ENCODE assay signal across 11 cellular contexts in genomic region chr6:28351087-28351486, GRCh38. TPM values are rescaled to one million over a fixed set of nuclear protein-coding genes. Genes with fewer than 3 reads are reported as not detected.
A peak's percentile ranks its signal among the peaks of the same experiment; 100 is the strongest.
DNase-seq lines count a peak whose midpoint lies in the region; ATAC-seq, FAIRE-seq and TF ChIP-seq lines count a peak whose summit lies in the region.
"Had no signal": no experiment of that assay in that cellular context is flagged by ENCODE, and none has a peak within 500 bp of the region (broad histone marks: within the 10 kb centered on the region; RNA-seq: fewer than 3 reads in every experiment).

No MANE protein-coding gene starts in this region.

- H3T11ph ChIP-seq in H9 (ENCODE audit: low read length): no peak overlapping the region

- peaks cover 10 to 17% (median 16%) of the 10 kb centered on the region in 3 experiments for H3K36me3 Mint-ChIP-seq in H9 (ENCODE audit: insufficient read depth in 1 of 3, low read depth in 3 of 3)
- no peaks in the 10 kb centered on the region for H3K36me3 Mint-ChIP-seq in astrocyte (ENCODE audit: low read depth, unreplicated experiment)
- no peaks in the 10 kb centered on the region for H3K36me3 Mint-ChIP-seq in mesothelial cell of epicardium

- no CpG with 5 or more reads among the region's 2 CpGs for WGBS in H9 (ENCODE audit: extremely low coverage, insufficient read length, low lambda C conversion rate)

- H3K4me2 ChIP-seq in H9 (ENCODE audit: insufficient read depth, insufficient read length, low read length): peak overlapping the region; percentile 95
- peak overlapping the region; percentile 88 for H3K4me2 ChIP-seq in astrocyte (ENCODE audit: low read length)

- TF ChIP-seq CTCF in H9 (conservative IDR thresholded peaks at IDR 0.05) (no peak), astrocyte (IDR thresholded peaks at IDR 0.05; ENCODE audit: insufficient read depth, low read depth, low read length) (no peak), mesothelial cell of epicardium (IDR thresholded peaks at IDR 0.05; ENCODE audit: unreplicated experiment) (no peak)

- no peak overlapping the region for H3K14ac ChIP-seq in H9 (ENCODE audit: insufficient read depth, low read length)

- peak overlapping the region; percentile 97 to 100 for H3K4me3 Mint-ChIP-seq in H9
- H3K4me3 Mint-ChIP-seq in astrocyte (ENCODE audit: unreplicated experiment): peak overlapping the region; percentile 99
- H3K4me3 Mint-ChIP-seq in mesothelial cell of epicardium: peak overlapping the region; percentile 90

- H3K23me2 ChIP-seq in H9 (ENCODE audit: insufficient read length, low read depth, low read length, poor library complexity, severe bottlenecking): peaks cover 11% of the 10 kb centered on the region

- H3K27ac Mint-ChIP-seq in H9: no peak overlapping the region; a peak in 1 of 7 replicates
- H3K27ac Mint-ChIP-seq in astrocyte (ENCODE audit: unreplicated experiment): no peak overlapping the region
- H3K27ac Mint-ChIP-seq in mesothelial cell of epicardium: peak overlapping the region; percentile 90

- FAIRE-seq in astrocyte (lab: Jason Lieb, UNC): no peak

- H2BK20ac ChIP-seq in H9 (ENCODE audit: low read depth, low read length, poor library complexity, severe bottlenecking): no peak overlapping the region

- H3K27me3 ChIP-seq in ACC112 (ENCODE audit: insufficient read depth, low read length) (peaks cover 22% of the 10 kb centered on the region), H9 (ENCODE audit: insufficient read depth, low read length) (no peaks in the 10 kb centered on the region; the same call in 1 of the 2 replicates), astrocyte (ENCODE audit: insufficient read depth, low read length) (peaks cover 3% of the 10 kb centered on the region)

- H3K27me3 Mint-ChIP-seq in H9 (ENCODE audit: low read depth) (peaks cover 10% of the 10 kb centered on the region), astrocyte (ENCODE audit: low read depth, unreplicated experiment) (peaks cover 7% of the 10 kb centered on the region), mesothelial cell of epicardium (ENCODE audit: low read depth) (peaks cover 14% of the 10 kb centered on the region)

- H2BK12ac ChIP-seq in H9 (ENCODE audit: insufficient read length, low read depth, low read length): no peak overlapping the region

- H3K9me3 ChIP-seq in H9 (ENCODE audit: control insufficient read depth, low read depth, low read length): no peaks in the 10 kb centered on the region
- no peaks in the 10 kb centered on the region for H3K9me3 ChIP-seq in astrocyte (ENCODE audit: insufficient read depth, low read depth, low read length)

- H3K36me3 ChIP-seq in ACC112 (ENCODE audit: insufficient read depth, low read length) (no peaks in the 10 kb centered on the region), astrocyte (ENCODE audit: insufficient read depth, low read length) (no peaks in the 10 kb centered on the region)

- no peak for ATAC-seq in HG03175 (IDR thresholded peaks at IDR 0.05; ENCODE audit: unreplicated experiment)

- no peak overlapping the region for H2AK5ac ChIP-seq in H9 (ENCODE audit: insufficient read length, low read length)

- peaks cover 22 to 26% of the 10 kb centered on the region in 2 experiments for H3K4me1 Mint-ChIP-seq in H9
- H3K4me1 Mint-ChIP-seq in astrocyte (ENCODE audit: low read depth, unreplicated experiment): peaks cover 12% of the 10 kb centered on the region
- H3K4me1 Mint-ChIP-seq in mesothelial cell of epicardium: peaks cover 31% of the 10 kb centered on the region

- H4K91ac ChIP-seq in H9 (ENCODE audit: insufficient read length, low read depth, low read length): no peak overlapping the region

- DNase-seq in H9: no peak
- DNase-seq in astrocyte (ENCODE audit: low read depth): no peak
- DNase-seq in mesothelial cell of epicardium (ENCODE audit: low spot score in 2 of 2, unreplicated experiment in 2 of 2): no peak
- DNase-seq in hepatic stellate cell (ENCODE audit: low spot score): no peak
- DNase-seq in midbrain (lab: John Stamatoyannopoulos, UW): no peak
- DNase-seq in NCI-H1048 (lab: John Stamatoyannopoulos, UW): no peak
- DNase-seq: activated CD4-positive, alpha-beta T cell treated with anti-CD3 and anti-CD28 coated beads, Interleukin-2, amount 50 U/mL, for 1 hour; HCEC 1CT; MV-4-11 had no signal

- H3K4ac ChIP-seq in H9 (ENCODE audit: low read depth, low read length): no peak overlapping the region

- H2BK120ac ChIP-seq in H9 (ENCODE audit: low read depth, low read length, poor library complexity, severe bottlenecking): no peak overlapping the region

- H3K4me3 ChIP-seq in ACC112 (ENCODE audit: low read depth, low read length): peak overlapping the region; percentile 95
- peak overlapping the region; percentile 88 for H3K4me3 ChIP-seq in astrocyte (ENCODE audit: insufficient read depth, low read depth, low read length)

- H2AFZ ChIP-seq in ACC112 (ENCODE audit: low read length, unreplicated experiment) (peak overlapping the region; percentile 98), H9 (ENCODE audit: low read length) (no peak overlapping the region), astrocyte (ENCODE audit: low read depth, low read length) (no peak overlapping the region)

- peaks cover 22% of the 10 kb centered on the region for H3K4me1 ChIP-seq in ACC112 (ENCODE audit: control insufficient read depth, insufficient read depth, low read length, unreplicated experiment)
- peaks cover 3% of the 10 kb centered on the region; the same call in 1 of the 2 replicates for H3K4me1 ChIP-seq in H9 (ENCODE audit: insufficient read depth, low read length)
- H3K4me1 ChIP-seq in astrocyte (ENCODE audit: insufficient read depth, low read length): peaks cover 5% of the 10 kb centered on the region

- H3K79me2 ChIP-seq in ACC112 (ENCODE audit: control insufficient read depth, insufficient read depth, low read length, unreplicated experiment) (peaks cover 47% of the 10 kb centered on the region), H9 (ENCODE audit: insufficient read depth, low read length) (peaks cover 3% of the 10 kb centered on the region; the same call in 1 of the 2 replicates), astrocyte (ENCODE audit: insufficient read depth, low read length) (peaks cover 49% of the 10 kb centered on the region)

- no peak overlapping the region for H3K23ac ChIP-seq in H9 (ENCODE audit: insufficient read length, low read depth, low read length)

- peaks cover 6% of the 10 kb centered on the region for H3K79me1 ChIP-seq in H9 (ENCODE audit: insufficient read depth, low read depth, low read length, poor library complexity, severe bottlenecking)

- no peak overlapping the region for H3K56ac ChIP-seq in H9 (ENCODE audit: insufficient read length, low read depth, low read length)

- H3K27ac ChIP-seq in ACC112 (ENCODE audit: low read depth, low read length): no peak overlapping the region
- no peak overlapping the region for H3K27ac ChIP-seq in H9 (ENCODE audit: insufficient read length, low read depth, low read length)
- H3K27ac ChIP-seq in astrocyte (ENCODE audit: low read depth, low read length): no peak overlapping the region

- H3K18ac ChIP-seq in H9 (ENCODE audit: insufficient read length, low read depth, low read length): no peak overlapping the region

- H3K9ac ChIP-seq in H9 (ENCODE audit: extremely low read depth, insufficient read length, low read length): peak overlapping the region; percentile 19
- H3K9ac ChIP-seq in astrocyte (ENCODE audit: low read length): no peak overlapping the region

- peaks cover 2% of the 10 kb centered on the region for H4K20me1 ChIP-seq in H9 (ENCODE audit: control insufficient read depth, insufficient read depth, insufficient read length)
- no peaks in the 10 kb centered on the region for H4K20me1 ChIP-seq in astrocyte (ENCODE audit: insufficient read depth, low read length)

- H3K9me3 Mint-ChIP-seq in H9: peaks cover 4 to 8% of the 10 kb centered on the region in 2 experiments; a peak in 4 of 5 replicates
- H3K9me3 Mint-ChIP-seq in astrocyte (ENCODE audit: unreplicated experiment): no peaks in the 10 kb centered on the region
- H3K9me3 Mint-ChIP-seq in mesothelial cell of epicardium: no peaks in the 10 kb centered on the region

- no peak overlapping the region for H4K8ac ChIP-seq in H9 (replicated peaks; ENCODE audit: insufficient read length, low read depth, low read length)

- no peak overlapping the region for H2BK15ac ChIP-seq in H9 (ENCODE audit: low read depth, low read length)

- no peak overlapping the region for H2BK5ac ChIP-seq in H9 (ENCODE audit: insufficient read length, low read length)

- H4K5ac ChIP-seq in H9 (ENCODE audit: insufficient read length, low read depth, low read length): no peak overlapping the region

RNA-seq across cellular contexts. Expression of gene ZKSCAN3, which starts 1.3 kb away (rescaled TPM):
- 7.3 and 8.7 TPM in 2 replicates for total RNA-seq in H9 (2021)
- 7.6 and 8.0 TPM in 2 replicates for total RNA-seq in astrocyte
- 11.2 to 12.9 TPM (median 12.1 TPM) in 3 replicates for total RNA-seq in mesothelial cell of epicardium

RNA-seq across cellular contexts. Expression of gene ZSCAN31, which starts 15.1 kb away (rescaled TPM):
- total RNA-seq in H9 (2021): 3.6 and 7.1 TPM in 2 replicates
- total RNA-seq in astrocyte: 1.1 and 1.6 TPM in 2 replicates
- total RNA-seq in mesothelial cell of epicardium: 5.8 to 8.8 TPM (median 6.0 TPM) in 3 replicates

RNA-seq across cellular contexts. Expression of gene ZSCAN12, which starts 48.5 kb away (rescaled TPM):
- total RNA-seq in H9 (2021) (12.6 and 12.7 TPM in 2 replicates), astrocyte (5.0 and 6.3 TPM in 2 replicates), mesothelial cell of epicardium (13.4 to 14.0 TPM (median 13.9 TPM) in 3 replicates)
